16 cellular contexts compared by ENCODE assay signal in genomic region chr21:34924194-34924593, GRCh38.
DNase-seq lines count a peak whose midpoint lies in the region; ATAC-seq and TF ChIP-seq lines count a peak whose summit lies in the region.
"Had no signal": no experiment of that assay in that cellular context is flagged by ENCODE, and none has a peak within 500 bp of the region (broad histone marks: within the 10 kb centered on the region; RNA-seq: fewer than 3 reads in every experiment).

No MANE protein-coding gene starts in this region.

- no peaks in the 10 kb centered on the region for H3K9me3 Mint-ChIP-seq in activated CD4-positive, alpha-beta T cell treated with anti-CD3 and anti-CD28 coated beads for 36 hours (ENCODE audit: low read depth)
- H3K9me3 Mint-ChIP-seq in activated B cell treated with CpG ODN at 0.5 μM for 24 hours (no peaks in the 10 kb centered on the region), naive B cell (peaks cover 0 to 2% (median 0%) of the 10 kb centered on the region in 7 donors), Calu3 (ENCODE audit: low read depth, unreplicated experiment) (peaks cover 2% of the 10 kb centered on the region)

- H3K4me1 ChIP-seq in BLaER1, result peaks cover 100% of the 10 kb centered on the region

- intact Hi-C loops in activated CD4-positive, alpha-beta T cell treated with anti-CD3 and anti-CD28 coated beads for 36 hours (cut with DNase I, micrococcal nuclease), result no loop called here
- intact Hi-C loops in activated B cell treated with CpG ODN at 0.5 μM for 24 hours (cut with micrococcal nuclease), result loop anchor here (2.0 kb wide), 1 partner anchor 13 kb away; no protein-coding TSS in a partner anchor
- intact Hi-C loops in Calu3 (cut with micrococcal nuclease; ENCODE audit: unreplicated experiment), result no loop called here

- H3K4me3 ChIP-seq in BLaER1, result no peak overlapping the region

- no peaks in the 10 kb centered on the region for H3K27me3 ChIP-seq in BLaER1

- peaks cover 68% of the 10 kb centered on the region for H3K36me3 ChIP-seq in BLaER1

- H3K36me3 Mint-ChIP-seq in activated CD4-positive, alpha-beta T cell treated with anti-CD3 and anti-CD28 coated beads for 36 hours (ENCODE audit: low read depth), result peaks cover 36% of the 10 kb centered on the region
- peaks cover 13% of the 10 kb centered on the region for H3K36me3 Mint-ChIP-seq in activated B cell treated with CpG ODN at 0.5 μM for 24 hours (ENCODE audit: low read depth)
- H3K36me3 Mint-ChIP-seq in naive B cell, result peaks cover 10 to 21% of the 10 kb centered on the region in 2 donors
- H3K36me3 Mint-ChIP-seq in Calu3 (ENCODE audit: insufficient read depth, unreplicated experiment), result no peaks in the 10 kb centered on the region

- H3K27ac Mint-ChIP-seq in activated CD4-positive, alpha-beta T cell treated with anti-CD3 and anti-CD28 coated beads for 36 hours, result peak overlapping the region; percentile 49
- H3K27ac Mint-ChIP-seq in activated B cell treated with CpG ODN at 0.5 μM for 24 hours (peak overlapping the region; percentile 78), naive B cell (peak overlapping the region in 5 of 6 donors; percentile 93 to 96 (median 94)), Calu3 (ENCODE audit: unreplicated experiment) (no peak overlapping the region)

- H3K9me3 ChIP-seq in BLaER1, result no peaks in the 10 kb centered on the region

- H3K27me3 Mint-ChIP-seq in activated CD4-positive, alpha-beta T cell treated with anti-CD3 and anti-CD28 coated beads for 36 hours, result no peaks in the 10 kb centered on the region
- no peaks in the 10 kb centered on the region for H3K27me3 Mint-ChIP-seq in activated B cell treated with CpG ODN at 0.5 μM for 24 hours
- H3K27me3 Mint-ChIP-seq in naive B cell, result no peaks in the 10 kb centered on the region
- no peaks in the 10 kb centered on the region for H3K27me3 Mint-ChIP-seq in Calu3 (ENCODE audit: unreplicated experiment)

- peak overlapping the region; percentile 64 for H3K27ac ChIP-seq in BLaER1

- no peak overlapping the region for H3K4me3 Mint-ChIP-seq in activated CD4-positive, alpha-beta T cell treated with anti-CD3 and anti-CD28 coated beads for 36 hours
- H3K4me3 Mint-ChIP-seq in activated B cell treated with CpG ODN at 0.5 μM for 24 hours (peak overlapping the region; percentile 66), naive B cell (peak overlapping the region in 2 of 8 donors; percentile 26 to 81), Calu3 (ENCODE audit: low read depth, unreplicated experiment) (no peak overlapping the region)

- ATAC-seq in activated CD4-positive, alpha-beta T cell treated with anti-CD3 and anti-CD28 coated beads for 36 hours, result no peak
- ATAC-seq in activated B cell treated with CpG ODN at 0.5 μM for 24 hours (ENCODE audit: low read depth) (no peak), naive B cell (ENCODE audit: low read depth in 2 of 2) (no peak), esophagus mucosa (no peak)
- ATAC-seq: Panc1 had no signal

- DNase-seq in activated CD4-positive, alpha-beta T cell treated with anti-CD3 and anti-CD28 coated beads for 36 hours, result no peak
- no peak for DNase-seq in activated CD4-positive, alpha-beta T cell treated with anti-CD3 and anti-CD28 coated beads, Interleukin-2, amount 50 U/mL, for 4 hours
- DNase-seq in activated B cell treated with CpG ODN at 0.5 μM for 24 hours (no peak), naive B cell (no peak), Calu3 (no peak), NCI-H82 treated with DMSO at 0.1 percent for 48 hours (lab: John Stamatoyannopoulos, UW; ENCODE audit: unreplicated experiment) (no peak)
- DNase-seq: 8988T, Karpas-422, MM.1S, NCI-H1092 treated with DMSO at 0.1 percent for 48 hours, NCI-H1694, NCI-H2227 treated with DMSO at 0.1 percent for 48 hours, NCI-H524 had no signal

- peak overlapping the region; percentile 63 for H3K4me2 ChIP-seq in BLaER1

- peaks cover 86% of the 10 kb centered on the region for H3K4me1 Mint-ChIP-seq in activated CD4-positive, alpha-beta T cell treated with anti-CD3 and anti-CD28 coated beads for 36 hours
- H3K4me1 Mint-ChIP-seq in activated B cell treated with CpG ODN at 0.5 μM for 24 hours (peaks cover 72% of the 10 kb centered on the region), naive B cell (peaks cover 54 to 74% (median 69%) of the 10 kb centered on the region in 3 donors), Calu3 (ENCODE audit: low read depth, unreplicated experiment) (peaks cover 34% of the 10 kb centered on the region)

- POLR2A ChIA-PET in activated CD4-positive, alpha-beta T cell treated with anti-CD3 and anti-CD28 coated beads for 36 hours (lab: Charles Lee), result interaction anchor here (0.6 kb wide), 1 partner anchor 9 kb away, joined by 3 read pairs; no protein-coding TSS in a partner anchor
- POLR2A ChIA-PET in activated B cell treated with CpG ODN at 0.5 μM for 24 hours (lab: Charles Lee), result interaction anchor here (1.3 to 1.6 kb wide), 2 partner anchors 10 to 34 kb away, joined by 4 to 5 read pairs; no protein-coding TSS in a partner anchor

- H3K9ac ChIP-seq in BLaER1, result no peak overlapping the region; the same call in 1 of the 2 replicates

- no peak for TF ChIP-seq CTCF in activated B cell treated with CpG ODN at 0.5 μM for 24 hours (IDR thresholded peaks at IDR 0.05)
- no peak for TF ChIP-seq CTCF in Calu3 (IDR thresholded peaks at IDR 0.05; ENCODE audit: unreplicated experiment)

- BruUV-seq in Calu3 (replicated peaks; lab: Mats Ljungman, UMichigan), result no TSS peak

- CTCF ChIA-PET in activated CD4-positive, alpha-beta T cell treated with anti-CD3 and anti-CD28 coated beads for 36 hours (lab: Charles Lee), result interaction anchor here (1.3 kb wide), 1 partner anchor 10 kb away, joined by 8 read pairs; no protein-coding TSS in a partner anchor
- CTCF ChIA-PET in activated B cell treated with CpG ODN at 0.5 μM for 24 hours (lab: Charles Lee), result interaction anchor here (0.6 to 1.4 kb wide), 2 partner anchors 26 to 35 kb away, joined by 3 read pairs; no protein-coding TSS in a partner anchor
- CTCF ChIA-PET in Calu3 (lab: Charles Lee), result no interaction called here

- H4K20me1 ChIP-seq in BLaER1, result peaks cover 93% of the 10 kb centered on the region
